In genomic region chr19:49355890-49356289, GRCh38 we compare ENCODE assay signal across 1 cellular context.
TF ChIP-seq lines count a peak whose summit lies in the region.

No MANE protein-coding gene starts in this region.

TF ChIP-seq in K562, 482 proteins besides CTCF, POLR2A, EP300 and RAD21:
- no peak for TF ChIP-seq BRF1 (IDR thresholded peaks at IDR 0.05; ENCODE audit: borderline replicate concordance, extremely low read depth, insufficient read length)
- no peak for TF ChIP-seq POLR2B (IDR thresholded peaks at IDR 0.05; ENCODE audit: low read depth, partially characterized antibody)
- TF ChIP-seq KDM5B (IDR thresholded peaks at IDR 0.05; ENCODE audit: insufficient replicate concordance, low read depth, low read length), result no peak
- TF ChIP-seq ELF1 (tag; IDR thresholded peaks at IDR 0.05), result 0 out of 2 replicates have a peak, but pooled peaks have one; percentile 16
- TF ChIP-seq E2F1 (CRISPR knock-in tag; IDR thresholded peaks at IDR 0.05), result no peak
- TF ChIP-seq, protein P1, sequence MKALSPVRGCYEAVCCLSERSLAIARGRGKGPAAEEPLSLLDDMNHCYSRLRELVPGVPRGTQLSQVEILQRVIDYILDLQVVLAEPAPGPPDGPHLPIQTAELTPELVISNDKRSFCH (CRISPR knock-in tag; IDR thresholded peaks at IDR 0.05), result no peak
- TF ChIP-seq, protein P1 (tag; IDR thresholded peaks at IDR 0.05), result no peak
- TF ChIP-seq CSDE1 (IDR thresholded peaks at IDR 0.05), result no peak
- TF ChIP-seq ZNF146 (CRISPR knock-in tag; IDR thresholded peaks at IDR 0.05; ENCODE audit: unreplicated experiment), result no peak
